Comparison of ENCODE assay signal across 24 cellular contexts in genomic region chr16:6066601-6067000, GRCh38.
DNase-seq lines count a peak whose midpoint lies in the region; ATAC-seq and TF ChIP-seq lines count a peak whose summit lies in the region.
"Had no signal": no experiment of that assay in that cellular context is flagged by ENCODE, and none has a peak within 500 bp of the region (broad histone marks: within the 10 kb centered on the region; RNA-seq: fewer than 3 reads in every experiment).

No MANE protein-coding gene starts in this region.

- no peak overlapping the region for H2BK15ac ChIP-seq in mesenchymal stem cell (ENCODE audit: low read depth, poor library complexity, severe bottlenecking)

- in situ Hi-C loops in G401 (cut with HindIII; ENCODE audit: low sequenced_read_pairs), result no loop called here

- H3K27ac ChIP-seq in mesenchymal stem cell (ENCODE audit: low read length, poor library complexity, severe bottlenecking), result no peak overlapping the region
- H3K27ac ChIP-seq in foreskin keratinocyte, result no peak overlapping the region
- H3K27ac ChIP-seq: BLaER1 treated with 17β-estradiol and CSF1 and Interleukin-3, amounts not matched to agents 10 nM and 100 nM; GM23248; KMS-11; RWPE1 had no signal

- no peak overlapping the region for H2BK5ac ChIP-seq in mesenchymal stem cell (ENCODE audit: low read depth, low read length, poor library complexity, severe bottlenecking)

- H2BK120ac ChIP-seq in mesenchymal stem cell (ENCODE audit: low read depth, low read length), result no peak overlapping the region

- no peak overlapping the region for H2BK12ac ChIP-seq in mesenchymal stem cell (ENCODE audit: low read length in 2 of 2)

- H3K4ac ChIP-seq in mesenchymal stem cell (ENCODE audit: low read depth in 1 of 2, low read length in 2 of 2), result no peak overlapping the region

- H3K27me3 ChIP-seq in mesenchymal stem cell (ENCODE audit: control insufficient read depth in 1 of 2, insufficient read depth in 1 of 2, low read length in 2 of 2) (no peaks in the 10 kb centered on the region), foreskin keratinocyte (no peaks in the 10 kb centered on the region)
- H3K27me3 ChIP-seq: BLaER1 treated with 17β-estradiol and CSF1 and Interleukin-3, amounts not matched to agents 10 nM and 100 nM had no signal

- no peak overlapping the region for H2AK5ac ChIP-seq in mesenchymal stem cell (ENCODE audit: low read length, severe bottlenecking)

- no peak overlapping the region for H4K91ac ChIP-seq in mesenchymal stem cell (ENCODE audit: low read length)

- no peak overlapping the region for H3K4me2 ChIP-seq in mesenchymal stem cell (ENCODE audit: low read length, poor library complexity, severe bottlenecking)
- H3K4me2 ChIP-seq: BLaER1 treated with 17β-estradiol and CSF1 and Interleukin-3, amounts not matched to agents 10 nM and 100 nM; KMS-11; SK-N-SH had no signal

- no peak for TF ChIP-seq CTCF in foreskin keratinocyte (conservative IDR thresholded peaks at IDR 0.05)

- H3K4me3 ChIP-seq in mesenchymal stem cell (ENCODE audit: insufficient read depth in 1 of 2, low read depth in 1 of 2, low read length in 2 of 2), result no peak overlapping the region
- H3K4me3 ChIP-seq: BLaER1 treated with 17β-estradiol and CSF1 and Interleukin-3, amounts not matched to agents 10 nM and 100 nM; GM12878; GM23248 had no signal

- H3K14ac ChIP-seq in mesenchymal stem cell (ENCODE audit: low read length in 2 of 2), result no peak overlapping the region

- H3K9me3 ChIP-seq in mesenchymal stem cell (ENCODE audit: control insufficient read depth, low read length), result no peaks in the 10 kb centered on the region
- H3K9me3 ChIP-seq: Caco-2, SK-N-SH had no signal

- peak; percentile 99 for DNase-seq in G401 (ENCODE audit: low spot score)
- peak; percentile 88 for DNase-seq in NCI-H2227 (lab: John Stamatoyannopoulos, UW; ENCODE audit: unreplicated experiment)
- DNase-seq in SK-N-DZ (ENCODE audit: low spot score), result peak; percentile 60
- no peak for DNase-seq in mesenchymal stem cell
- DNase-seq in foreskin keratinocyte, result no peak
- DNase-seq: 8988T; Caco-2; CD4-positive, alpha-beta memory T cell; DMS 273 treated with DMSO at 0.1 percent for 48 hours; DMS79 treated with DMSO at 0.1 percent for 48 hours; GM23248; HCEC 1CT; IMR-90; NCI-H187 treated with DMSO at 0.1 percent for 48 hours; NCI-H526; NK-92 treated with Interleukin-12 subunit alpha and Interleukin-12 subunit beta, amount 100 ng/mL, for 24 hours; SHP77 treated with DMSO at 0.1 percent for 48 hours; SK-N-SH had no signal

- H4K8ac ChIP-seq in mesenchymal stem cell (ENCODE audit: low read length), result no peak overlapping the region

- peak overlapping the region; percentile 11 for H2AFZ ChIP-seq in mesenchymal stem cell (ENCODE audit: low read depth, low read length)
- H2AFZ ChIP-seq: GM23248 had no signal

- 62% methylated on average over 6 of the region's 6 CpGs for WGBS in mesenchymal stem cell

- no peak overlapping the region for H3K18ac ChIP-seq in mesenchymal stem cell (ENCODE audit: low read depth in 1 of 2, low read length in 2 of 2)

- no peaks in the 10 kb centered on the region for H3K36me3 ChIP-seq in mesenchymal stem cell (ENCODE audit: control insufficient read depth in 1 of 2, insufficient read depth in 2 of 2, low read depth in 1 of 2, low read length in 2 of 2)
- H3K36me3 ChIP-seq: BLaER1 treated with 17β-estradiol and CSF1 and Interleukin-3, amounts not matched to agents 10 nM and 100 nM had no signal

- ATAC-seq in HG03442 (IDR thresholded peaks at IDR 0.05; ENCODE audit: unreplicated experiment) (no peak), HG03280 (IDR thresholded peaks at IDR 0.05; ENCODE audit: unreplicated experiment) (no peak), foreskin keratinocyte (no peak)
- ATAC-seq: GM12878 had no signal

- no peak overlapping the region for H3K9ac ChIP-seq in mesenchymal stem cell (ENCODE audit: low read length)
- H3K9ac ChIP-seq: BLaER1 treated with 17β-estradiol and CSF1 and Interleukin-3, amounts not matched to agents 10 nM and 100 nM; GM23248; KMS-11; SK-N-SH had no signal

- no peaks in the 10 kb centered on the region for H3K79me1 ChIP-seq in mesenchymal stem cell (replicated peaks; ENCODE audit: low read length, poor library complexity, severe bottlenecking)

- H3K23ac ChIP-seq in mesenchymal stem cell (ENCODE audit: low read length in 2 of 2), result no peak overlapping the region

- H3K4me1 ChIP-seq in mesenchymal stem cell (ENCODE audit: control insufficient read depth, insufficient read depth, low read depth, low read length) (no peaks in the 10 kb centered on the region), foreskin keratinocyte (no peaks in the 10 kb centered on the region)
- H3K4me1 ChIP-seq: BLaER1 treated with 17β-estradiol and CSF1 and Interleukin-3, amounts not matched to agents 10 nM and 100 nM; Caco-2 had no signal

Comparison
In these comparisons a context has a peak if more than half of its experiments do, and no peak if none do; other contexts are left out.
1. DNase-seq: peak in G401 (single experiment), NCI-H2227 (single experiment) and SK-N-DZ (single experiment); none in mesenchymal stem cell (single experiment) and foreskin keratinocyte (0 of 2).